ENCODE assay signal across 8 cellular contexts in genomic region chr2:25341031-25341727, GRCh38. TPM values are rescaled to one million over a fixed set of nuclear protein-coding genes. Genes with fewer than 3 reads are reported as not detected.
DNase-seq lines count a peak whose midpoint lies in the region; TF ChIP-seq lines count a peak whose summit lies in the region.

No MANE protein-coding gene starts in this region.

- no peaks in the 10 kb centered on the region for H3K36me3 Mint-ChIP-seq in activated CD4-positive, alpha-beta memory T cell treated with anti-CD3 and anti-CD28 coated beads for 36 hours
- H3K36me3 Mint-ChIP-seq in activated CD4-positive, alpha-beta memory T cell treated with anti-CD3 and anti-CD28 coated beads, Interleukin-2, amount 10 ng/mL, durations not matched to agents 7 days and 5 days (ENCODE audit: low read depth): no peaks in the 10 kb centered on the region

- H2AFZ ChIP-seq in OCI-LY1 (ENCODE audit: low read length): no peak overlapping the region

- H3K4me2 ChIP-seq in OCI-LY1 (ENCODE audit: low read length): no peak overlapping the region

- H3K36me3 ChIP-seq in H7 (replicated peaks; ENCODE audit: control insufficient read depth, insufficient read depth, low read length): no peaks in the 10 kb centered on the region
- H3K36me3 ChIP-seq in OCI-LY1 (ENCODE audit: insufficient read depth, low read length): no peaks in the 10 kb centered on the region
- no peaks in the 10 kb centered on the region for H3K36me3 ChIP-seq in neutrophil

- H3K27me3 ChIP-seq in H7 (ENCODE audit: control insufficient read depth, insufficient read depth, low read length) (no peaks in the 10 kb centered on the region; the same call in 1 of the 2 replicates), OCI-LY1 (ENCODE audit: insufficient read depth, low read length) (peaks cover 4% of the 10 kb centered on the region; the same call in 1 of the 2 replicates), neutrophil (peaks cover 36% of the 10 kb centered on the region)

- H3K9me3 ChIP-seq in OCI-LY1 (ENCODE audit: low read length) (no peaks in the 10 kb centered on the region), neutrophil (no peaks in the 10 kb centered on the region)

- POLR2A ChIA-PET in activated CD4-positive, alpha-beta memory T cell treated with anti-CD3 and anti-CD28 coated beads for 36 hours (lab: Charles Lee): interaction anchor here (1.0 to 1.1 kb wide), 2 partner anchors 26 to 65 kb away, joined by 3 read pairs; no protein-coding TSS in a partner anchor
- POLR2A ChIA-PET in activated CD4-positive, alpha-beta memory T cell treated with anti-CD3 and anti-CD28 coated beads, Interleukin-2, amount 10 ng/mL, durations not matched to agents 7 days and 5 days (lab: Charles Lee): interaction anchor here (2.3 kb wide), 1 partner anchor 21 kb away, joined by 6 read pairs; no protein-coding TSS in a partner anchor

- H3K27ac ChIP-seq in OCI-LY1 (ENCODE audit: low read depth, low read length, poor library complexity, severe bottlenecking) (no peak overlapping the region), coronary artery (peak overlapping the region; percentile 50 to 97), neutrophil (peak overlapping the region; percentile 67)

- no peak overlapping the region for H3K4me3 Mint-ChIP-seq in activated CD4-positive, alpha-beta memory T cell treated with anti-CD3 and anti-CD28 coated beads for 36 hours
- H3K4me3 Mint-ChIP-seq in activated CD4-positive, alpha-beta memory T cell treated with anti-CD3 and anti-CD28 coated beads, Interleukin-2, amount 10 ng/mL, durations not matched to agents 7 days and 5 days: no peak overlapping the region

- H3K4me3 ChIP-seq in H7 (ENCODE audit: insufficient read depth, low read depth, low read length) (peak overlapping the region; percentile 75), OCI-LY1 (ENCODE audit: low read depth, low read length, poor library complexity, severe bottlenecking) (peak overlapping the region; percentile 46), coronary artery (peak overlapping the region; percentile 99), neutrophil (ENCODE audit: low read depth in 1 of 2, low read length in 1 of 2) (peak overlapping the region; percentile 58 to 67)

- no peak overlapping the region for H3K9ac ChIP-seq in OCI-LY1 (ENCODE audit: low read length)

- intact Hi-C loops in activated CD4-positive, alpha-beta memory T cell treated with anti-CD3 and anti-CD28 coated beads for 36 hours (cut with micrococcal nuclease): loop anchor here (2.0 to 5.0 kb wide), 3 partner anchors 18 to 39 kb away; no protein-coding TSS in a partner anchor

- H4K20me1 ChIP-seq in OCI-LY1 (ENCODE audit: insufficient read depth, low read length): no peaks in the 10 kb centered on the region

- H3F3A ChIP-seq in OCI-LY1 (ENCODE audit: insufficient read depth, low read length): no peaks in the 10 kb centered on the region

- H3K4me1 Mint-ChIP-seq in activated CD4-positive, alpha-beta memory T cell treated with anti-CD3 and anti-CD28 coated beads for 36 hours (ENCODE audit: low read depth): peaks cover 45% of the 10 kb centered on the region
- peaks cover 28% of the 10 kb centered on the region for H3K4me1 Mint-ChIP-seq in activated CD4-positive, alpha-beta memory T cell treated with anti-CD3 and anti-CD28 coated beads, Interleukin-2, amount 10 ng/mL, durations not matched to agents 7 days and 5 days

- TF ChIP-seq CTCF in OCI-LY1 (IDR thresholded peaks at IDR 0.05; ENCODE audit: low read length): no peak
- no peak for TF ChIP-seq CTCF in coronary artery (IDR thresholded peaks at IDR 0.05)
- TF ChIP-seq CTCF in neutrophil (IDR thresholded peaks at IDR 0.05): no peak

- no peaks in the 10 kb centered on the region for H3K9me3 Mint-ChIP-seq in activated CD4-positive, alpha-beta memory T cell treated with anti-CD3 and anti-CD28 coated beads for 36 hours
- no peaks in the 10 kb centered on the region for H3K9me3 Mint-ChIP-seq in activated CD4-positive, alpha-beta memory T cell treated with anti-CD3 and anti-CD28 coated beads, Interleukin-2, amount 10 ng/mL, durations not matched to agents 7 days and 5 days

- H3K27me3 Mint-ChIP-seq in activated CD4-positive, alpha-beta memory T cell treated with anti-CD3 and anti-CD28 coated beads for 36 hours: no peaks in the 10 kb centered on the region
- no peaks in the 10 kb centered on the region for H3K27me3 Mint-ChIP-seq in activated CD4-positive, alpha-beta memory T cell treated with anti-CD3 and anti-CD28 coated beads, Interleukin-2, amount 10 ng/mL, durations not matched to agents 7 days and 5 days

- CTCF ChIA-PET in activated CD4-positive, alpha-beta memory T cell treated with anti-CD3 and anti-CD28 coated beads for 36 hours (lab: Charles Lee): interaction anchor here (1.0 to 1.4 kb wide), 2 partner anchors 12 to 27 kb away, joined by 3 to 4 read pairs; no protein-coding TSS in a partner anchor
- CTCF ChIA-PET in activated CD4-positive, alpha-beta memory T cell treated with anti-CD3 and anti-CD28 coated beads, Interleukin-2, amount 10 ng/mL, durations not matched to agents 7 days and 5 days (lab: Charles Lee): no interaction called here

- no peaks in the 10 kb centered on the region for H3K9me2 ChIP-seq in OCI-LY1 (ENCODE audit: low read depth, low read length)

- no peaks in the 10 kb centered on the region for H3K79me2 ChIP-seq in OCI-LY1 (ENCODE audit: insufficient read depth, low read length)

- H3K27ac Mint-ChIP-seq in activated CD4-positive, alpha-beta memory T cell treated with anti-CD3 and anti-CD28 coated beads for 36 hours: no peak overlapping the region
- no peak overlapping the region for H3K27ac Mint-ChIP-seq in activated CD4-positive, alpha-beta memory T cell treated with anti-CD3 and anti-CD28 coated beads, Interleukin-2, amount 10 ng/mL, durations not matched to agents 7 days and 5 days

- H3K4me1 ChIP-seq in OCI-LY1 (ENCODE audit: insufficient read depth, low read length, severe bottlenecking): peaks cover 6% of the 10 kb centered on the region
- peaks cover 8 to 20% of the 10 kb centered on the region in 2 experiments for H3K4me1 ChIP-seq in neutrophil (ENCODE audit: control insufficient read depth in 1 of 2, insufficient read depth in 1 of 2, low read depth in 1 of 2, low read length in 1 of 2)

- DNase-seq in activated CD4-positive, alpha-beta memory T cell treated with anti-CD3 and anti-CD28 coated beads for 36 hours: peak; percentile 43
- DNase-seq in activated CD4-positive, alpha-beta memory T cell treated with anti-CD3 and anti-CD28 coated beads, Interleukin-2, amount 10 ng/mL, durations not matched to agents 7 days and 5 days: no peak
- peak; percentile 88 for DNase-seq in H7
- no peak for DNase-seq in coronary artery (ENCODE audit: low spot score)
- no peak for DNase-seq in NCI-H446 treated with DMSO at 0.1 percent for 48 hours (lab: John Stamatoyannopoulos, UW)
- DNase-seq in mucosa of gallbladder (ENCODE audit: low spot score): no peak

RNA-seq across cellular contexts. Expression of gene DNMT3A, which starts 0.5 kb away (rescaled TPM):
- total RNA-seq in activated CD4-positive, alpha-beta memory T cell treated with anti-CD3 and anti-CD28 coated beads for 36 hours: 10 to 100 TPM; 52.0 to 52.5 TPM
- 10 to 100 TPM; 43.2 to 45.5 TPM for total RNA-seq in activated CD4-positive, alpha-beta memory T cell treated with anti-CD3 and anti-CD28 coated beads, Interleukin-2, amount 10 ng/mL, durations not matched to agents 7 days and 5 days
- total RNA-seq in H7 (2014; rRNA removed; shearing (Covaris generic)): 48.6 and 63.1 TPM in 2 replicates
- 51.2 TPM for total RNA-seq in mucosa of gallbladder

Comparison
In these comparisons a context has a peak if more than half of its experiments do, and no peak if none do; other contexts are left out.
1. DNase-seq: peak in activated CD4-positive, alpha-beta memory T cell treated with anti-CD3 and anti-CD28 coated beads for 36 hours (single experiment) and H7 (single experiment); none in activated CD4-positive, alpha-beta memory T cell treated with anti-CD3 and anti-CD28 coated beads, Interleukin-2, amount 10 ng/mL, durations not matched to agents 7 days and 5 days (single experiment), coronary artery (single experiment), NCI-H446 treated with DMSO at 0.1 percent for 48 hours (single experiment) and mucosa of gallbladder (single experiment).
2. H3K4me3 ChIP-seq: peak in every context shown above with its lines; median percentile 99 in coronary artery; 75 in H7; 62 in neutrophil; 46 in OCI-LY1.